In the genomic region with DNA sequence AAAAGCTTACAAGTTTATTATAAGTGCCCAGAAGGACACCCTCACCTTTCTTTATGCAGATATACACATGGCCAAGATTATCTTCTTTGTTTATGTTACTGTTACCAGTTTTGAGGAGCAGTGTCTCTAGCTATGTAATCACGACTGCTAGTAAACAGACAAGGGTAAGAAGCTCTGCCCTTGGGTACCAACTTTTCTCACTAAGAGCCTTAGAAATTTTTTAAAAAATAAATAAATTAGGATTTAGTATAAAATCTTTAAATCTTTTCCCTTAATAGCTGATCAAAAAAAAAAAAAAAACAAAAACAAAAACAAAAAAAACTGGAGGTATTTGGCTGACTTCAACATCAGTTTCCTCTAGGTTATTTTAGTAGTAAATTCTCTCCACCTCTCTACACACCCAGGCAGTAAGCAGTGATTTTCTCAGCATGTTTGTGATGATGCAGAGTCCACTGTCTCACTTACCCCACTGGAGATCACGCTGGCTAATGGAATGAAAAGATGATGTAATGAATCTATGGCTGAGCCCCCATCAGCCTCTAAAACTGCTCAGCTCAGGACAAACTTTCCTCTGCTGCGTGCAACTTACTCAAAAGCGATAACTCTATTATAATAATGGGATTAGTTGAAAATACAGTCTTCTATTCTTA, we compare ENCODE assay signal across 12 cellular contexts.
DNase-seq lines count a peak whose midpoint lies in the region; ATAC-seq, FAIRE-seq and TF ChIP-seq lines count a peak whose summit lies in the region.
"Had no signal": no experiment of that assay in that cellular context is flagged by ENCODE, and none has a peak within 500 bp of the region (broad histone marks: within the 10 kb centered on the region; RNA-seq: fewer than 3 reads in every experiment).

No MANE protein-coding gene starts in this region.

- intact Hi-C loops in lower lobe of right lung (cut with DNase I) (no loop called here), upper lobe of right lung (cut with DNase I) (no loop called here)

- H3K4me3 ChIP-seq in lower lobe of right lung (peak overlapping the region; percentile 26), upper lobe of right lung (peak overlapping the region; percentile 20), small intestine (ENCODE audit: low read depth in 1 of 2, low read length in 2 of 2) (no peak overlapping the region)
- H3K4me3 ChIP-seq: right lobe of liver had no signal

- peaks cover 15% of the 10 kb centered on the region for H3K36me3 Mint-ChIP-seq in activated naive CD4-positive, alpha-beta T cell treated with anti-CD3 and anti-CD28 coated beads, Interleukin-2, amount 10 ng/mL, durations not matched to agents 7 days and 5 days
- no peaks in the 10 kb centered on the region for H3K36me3 Mint-ChIP-seq in chondrocyte (ENCODE audit: low read depth)

- TF ChIP-seq CTCF in chondrocyte (IDR thresholded peaks at IDR 0.05) (no peak), lower lobe of right lung (IDR thresholded peaks at IDR 0.05) (no peak), upper lobe of right lung (IDR thresholded peaks at IDR 0.05) (no peak)

- ATAC-seq in lower lobe of right lung (no peak), upper lobe of right lung (no peak), GM21447 (IDR thresholded peaks at IDR 0.05; ENCODE audit: unreplicated experiment) (no peak)

- H3K9me3 ChIP-seq in lower lobe of right lung, result no peaks in the 10 kb centered on the region
- no peaks in the 10 kb centered on the region for H3K9me3 ChIP-seq in upper lobe of right lung
- no peaks in the 10 kb centered on the region for H3K9me3 ChIP-seq in small intestine (ENCODE audit: control insufficient read depth, low read depth)
- H3K9me3 ChIP-seq: right lobe of liver had no signal

- FAIRE-seq in small intestine (lab: Jason Lieb, UNC), result no peak
- FAIRE-seq: bronchial epithelial cell had no signal

- H3K4me3 Mint-ChIP-seq in activated naive CD4-positive, alpha-beta T cell treated with anti-CD3 and anti-CD28 coated beads, Interleukin-2, amount 10 ng/mL, durations not matched to agents 7 days and 5 days, result no peak overlapping the region
- no peak overlapping the region for H3K4me3 Mint-ChIP-seq in chondrocyte (ENCODE audit: unreplicated experiment)

- H3K27me3 ChIP-seq in lower lobe of right lung (ENCODE audit: low read depth), result no peaks in the 10 kb centered on the region
- no peaks in the 10 kb centered on the region for H3K27me3 ChIP-seq in upper lobe of right lung
- no peaks in the 10 kb centered on the region for H3K27me3 ChIP-seq in small intestine (ENCODE audit: control insufficient read depth in 2 of 2, insufficient read depth in 2 of 2, low read length in 2 of 2)
- H3K27me3 ChIP-seq: right lobe of liver had no signal

- no peak overlapping the region for H3K27ac ChIP-seq in lower lobe of right lung
- no peak overlapping the region for H3K27ac ChIP-seq in upper lobe of right lung
- no peak overlapping the region for H3K27ac ChIP-seq in small intestine (ENCODE audit: low read depth in 1 of 2, low read length in 1 of 2)
- H3K27ac ChIP-seq: right lobe of liver, VCaP had no signal

- H3K27ac Mint-ChIP-seq in activated naive CD4-positive, alpha-beta T cell treated with anti-CD3 and anti-CD28 coated beads, Interleukin-2, amount 10 ng/mL, durations not matched to agents 7 days and 5 days, result peak overlapping the region; percentile 12
- peak overlapping the region; percentile 4 for H3K27ac Mint-ChIP-seq in chondrocyte (ENCODE audit: unreplicated experiment)

- 64 to 83% (median 83%) methylated on average over 4 of the region's 4 CpGs for WGBS in small intestine, 3 donors

- H3K4me1 Mint-ChIP-seq in activated naive CD4-positive, alpha-beta T cell treated with anti-CD3 and anti-CD28 coated beads, Interleukin-2, amount 10 ng/mL, durations not matched to agents 7 days and 5 days, result peaks cover 31% of the 10 kb centered on the region
- H3K4me1 Mint-ChIP-seq in chondrocyte (ENCODE audit: low read depth), result peaks cover 32% of the 10 kb centered on the region

- no peaks in the 10 kb centered on the region for H3K27me3 Mint-ChIP-seq in activated naive CD4-positive, alpha-beta T cell treated with anti-CD3 and anti-CD28 coated beads, Interleukin-2, amount 10 ng/mL, durations not matched to agents 7 days and 5 days
- no peaks in the 10 kb centered on the region for H3K27me3 Mint-ChIP-seq in chondrocyte (ENCODE audit: low read depth)

- CTCF ChIA-PET in activated naive CD4-positive, alpha-beta T cell treated with anti-CD3 and anti-CD28 coated beads, Interleukin-2, amount 10 ng/mL, durations not matched to agents 7 days and 5 days (lab: Charles Lee), result no interaction called here

- H3K36me3 ChIP-seq in lower lobe of right lung (no peaks in the 10 kb centered on the region), upper lobe of right lung (no peaks in the 10 kb centered on the region), small intestine (ENCODE audit: control insufficient read depth in 2 of 2, insufficient read depth in 2 of 2, low read length in 2 of 2) (no peaks in the 10 kb centered on the region)
- H3K36me3 ChIP-seq: right lobe of liver had no signal

- DNase-seq in activated naive CD4-positive, alpha-beta T cell treated with anti-CD3 and anti-CD28 coated beads, Interleukin-2, amount 10 ng/mL, durations not matched to agents 7 days and 5 days, result no peak
- DNase-seq in activated naive CD4-positive, alpha-beta T cell treated with Interleukin-2 at 50 U/mL for 16 hours, result no peak
- DNase-seq in chondrocyte (ENCODE audit: low spot score), result no peak
- no peak for DNase-seq in lower lobe of right lung
- DNase-seq in upper lobe of right lung, result no peak
- no peak for DNase-seq in small intestine
- no peak for DNase-seq in ecto neural progenitor cell (ENCODE audit: low spot score)
- DNase-seq: NCI-H1048, right lobe of liver had no signal

- peaks cover 30% of the 10 kb centered on the region for H3K4me1 ChIP-seq in lower lobe of right lung
- peaks cover 7% of the 10 kb centered on the region for H3K4me1 ChIP-seq in upper lobe of right lung
- H3K4me1 ChIP-seq in small intestine (ENCODE audit: control insufficient read depth in 2 of 2, insufficient read depth in 1 of 2, low read depth in 1 of 2, low read length in 1 of 2), result peaks cover 0 to 9% of the 10 kb centered on the region in 2 donors
- H3K4me1 ChIP-seq: right lobe of liver had no signal

- no peaks in the 10 kb centered on the region for H3K9me3 Mint-ChIP-seq in activated naive CD4-positive, alpha-beta T cell treated with anti-CD3 and anti-CD28 coated beads, Interleukin-2, amount 10 ng/mL, durations not matched to agents 7 days and 5 days
- H3K9me3 Mint-ChIP-seq in chondrocyte (ENCODE audit: low read depth), result no peaks in the 10 kb centered on the region

Comparison
In these comparisons a context has a peak if more than half of its experiments do, and no peak if none do; other contexts are left out.
1. H3K4me3 ChIP-seq: peak in lower lobe of right lung (single experiment) and upper lobe of right lung (single experiment); none in small intestine (0 of 2).